8 cellular contexts compared by ENCODE assay signal in genomic region chr17:21287703-21288449, GRCh38. TPM values are rescaled to one million over a fixed set of nuclear protein-coding genes. Genes with fewer than 3 reads are reported as not detected.
DNase-seq lines count a peak whose midpoint lies in the region; ATAC-seq and TF ChIP-seq lines count a peak whose summit lies in the region.

No MANE protein-coding gene starts in this region.

- no peak overlapping the region for H3K4ac ChIP-seq in neuronal stem cell (ENCODE audit: low read length)

- H4K8ac ChIP-seq in neuronal stem cell (ENCODE audit: low read depth, low read length) = no peak overlapping the region

- peak overlapping the region; percentile 10 for H3K23ac ChIP-seq in neuronal stem cell (ENCODE audit: low read depth, low read length, poor library complexity)

- H3K4me2 ChIP-seq in OCI-LY3 (ENCODE audit: low read length) (peak overlapping the region; percentile 83), neuronal stem cell (ENCODE audit: insufficient read depth, low read length, poor library complexity, severe bottlenecking) (no peak overlapping the region)

- no peaks in the 10 kb centered on the region; the same call in 1 of the 2 replicates for H4K20me1 ChIP-seq in OCI-LY3 (ENCODE audit: insufficient read depth, low read length)

- peak overlapping the region; percentile 86 for H2AK5ac ChIP-seq in neuronal stem cell (ENCODE audit: low read depth, low read length)

- H3K4me3 ChIP-seq in OCI-LY3 (ENCODE audit: low read length) = peak overlapping the region; percentile 90
- no peak overlapping the region for H3K4me3 ChIP-seq in neuronal stem cell (ENCODE audit: low read length in 2 of 2)
- H3K4me3 ChIP-seq in subcutaneous abdominal adipose tissue (ENCODE audit: low read depth in 1 of 5, low read length in 5 of 5) = peak overlapping the region; percentile 94 to 99 (median 96)

- peaks cover 32% of the 10 kb centered on the region for H3K4me1 ChIP-seq in OCI-LY3 (ENCODE audit: low read length)
- H3K4me1 ChIP-seq in neuronal stem cell (ENCODE audit: control insufficient read depth in 2 of 2, insufficient read depth in 1 of 2, low read depth in 1 of 2, low read length in 2 of 2) = peaks cover 12 to 29% of the 10 kb centered on the region in 2 donors
- peaks cover 23 to 66% (median 62%) of the 10 kb centered on the region in 5 donors for H3K4me1 ChIP-seq in subcutaneous abdominal adipose tissue (ENCODE audit: control insufficient read depth in 5 of 5, insufficient read depth in 5 of 5, low read length in 5 of 5)

- WGBS in neuronal stem cell (ENCODE audit: extremely low coverage in 2 of 2, insufficient read length in 2 of 2, insufficient replicate concordance in 1 of 2), 2 donors = no CpG with 5 or more reads among the region's 18 CpGs

- no peak overlapping the region for H2BK15ac ChIP-seq in neuronal stem cell (ENCODE audit: low read length)

- no peak overlapping the region for H2AFZ ChIP-seq in OCI-LY3 (ENCODE audit: low read depth, low read length)
- H2AFZ ChIP-seq in neuronal stem cell (ENCODE audit: low read length) = no peak overlapping the region

- peak; percentile 98 for DNase-seq in activated T-cell treated with anti-CD3 and anti-CD28 coated beads for 4 hours
- no peak for DNase-seq in neuronal stem cell (ENCODE audit: low spot score)
- DNase-seq in NCI-H1092 treated with DMSO at 0.1 percent for 48 hours (lab: John Stamatoyannopoulos, UW) = no peak

- H2BK5ac ChIP-seq in neuronal stem cell (ENCODE audit: low read length) = no peak overlapping the region

- no peak overlapping the region for H2BK12ac ChIP-seq in neuronal stem cell (ENCODE audit: low read length)

- peaks cover 9% of the 10 kb centered on the region for H3K79me1 ChIP-seq in neuronal stem cell (ENCODE audit: low read depth, low read length)

- H3K9me3 ChIP-seq in OCI-LY3 (ENCODE audit: insufficient read depth, low read length) (no peaks in the 10 kb centered on the region), neuronal stem cell (replicated peaks in 1 of 2; ENCODE audit: control insufficient read depth in 2 of 2, insufficient read depth in 1 of 2, low read depth in 1 of 2, low read length in 2 of 2) (peaks cover 0 to 5% of the 10 kb centered on the region in 2 donors), subcutaneous abdominal adipose tissue (ENCODE audit: control insufficient read depth in 5 of 5, low read length in 5 of 5) (no peaks in the 10 kb centered on the region)

- H2BK120ac ChIP-seq in neuronal stem cell (ENCODE audit: low read depth, low read length) = no peak overlapping the region

- ATAC-seq in GM18511 (IDR thresholded peaks at IDR 0.05; ENCODE audit: unreplicated experiment) (peak; percentile 46), HG03097 (IDR thresholded peaks at IDR 0.05; ENCODE audit: low FRiP score, unreplicated experiment) (peak; percentile 46), esophagus mucosa (peak; percentile 76)

- H3K14ac ChIP-seq in neuronal stem cell (ENCODE audit: low read length) = no peak overlapping the region

- H3K18ac ChIP-seq in neuronal stem cell (ENCODE audit: low read length) = peak overlapping the region; percentile 25

- H3K27ac ChIP-seq in OCI-LY3 (ENCODE audit: low read length) = peak overlapping the region; percentile 93
- H3K27ac ChIP-seq in neuronal stem cell (replicated peaks; ENCODE audit: low read length) = no peak overlapping the region
- peak overlapping the region; percentile 100 for H3K27ac ChIP-seq in subcutaneous abdominal adipose tissue (ENCODE audit: low read depth, low read length)

- no peaks in the 10 kb centered on the region for H3K27me3 ChIP-seq in OCI-LY3 (ENCODE audit: low read depth, low read length)
- peaks cover 0 to 16% (median 12%) of the 10 kb centered on the region in 3 experiments for H3K27me3 ChIP-seq in neuronal stem cell (ENCODE audit: control insufficient read depth in 3 of 3, insufficient read depth in 3 of 3, low read depth in 1 of 3, low read length in 3 of 3)
- no peaks in the 10 kb centered on the region for H3K27me3 ChIP-seq in subcutaneous abdominal adipose tissue (ENCODE audit: control insufficient read depth in 5 of 5, insufficient read depth in 4 of 5, low read length in 5 of 5)

- peaks cover 46% of the 10 kb centered on the region for H3K79me2 ChIP-seq in OCI-LY3 (ENCODE audit: low read length)

- H3K9ac ChIP-seq in OCI-LY3 (ENCODE audit: low read length) (peak overlapping the region; percentile 57), neuronal stem cell (ENCODE audit: low read depth, low read length, poor library complexity) (peak overlapping the region; percentile 47), subcutaneous abdominal adipose tissue (ENCODE audit: low read length in 5 of 5) (peak overlapping the region; percentile 89 to 99 (median 95))

- no peak overlapping the region for H4K91ac ChIP-seq in neuronal stem cell (ENCODE audit: low read depth, low read length, poor library complexity)

- H3K36me3 ChIP-seq in OCI-LY3 (replicated peaks; ENCODE audit: low read depth, low read length) = no peaks in the 10 kb centered on the region
- H3K36me3 ChIP-seq in neuronal stem cell (replicated peaks in 1 of 2; ENCODE audit: control insufficient read depth in 2 of 2, insufficient read depth in 2 of 2, low read length in 2 of 2) = no peaks in the 10 kb centered on the region
- H3K36me3 ChIP-seq in subcutaneous abdominal adipose tissue (ENCODE audit: control insufficient read depth in 5 of 5, insufficient read depth in 5 of 5, low read length in 5 of 5) = peaks cover 0 to 14% (median 9%) of the 10 kb centered on the region in 5 donors

- no peak for TF ChIP-seq CTCF in OCI-LY3 (IDR thresholded peaks at IDR 0.05; ENCODE audit: low read depth, low read length)

RNA-seq across cellular contexts. Expression of gene MAP2K3, which starts 3.4 kb away (rescaled TPM):
- 41.3 TPM for total RNA-seq in esophagus mucosa
- polyA plus RNA-seq in neuronal stem cell (2013, experiment 1 of 2) = 10.2 TPM
- polyA plus RNA-seq in neuronal stem cell (2013, experiment 2 of 2) = 10.8 TPM

RNA-seq across cellular contexts. Expression of gene NATD1, which starts 34.7 kb away (rescaled TPM):
- 2.1 TPM for total RNA-seq in esophagus mucosa
- polyA plus RNA-seq in neuronal stem cell (2013, experiment 1 of 2) = 8.8 TPM
- 8.8 TPM for polyA plus RNA-seq in neuronal stem cell (2013, experiment 2 of 2)

Comparison
In these comparisons a context has a peak if more than half of its experiments do, and no peak if none do; other contexts are left out.
1. H3K4me3 ChIP-seq: peak in OCI-LY3 (single experiment) and subcutaneous abdominal adipose tissue (5 of 5); none in neuronal stem cell (0 of 2).
2. Peak in every context shown above with its lines, with median percentiles within 50 percentile points of each other: ATAC-seq and H3K9ac ChIP-seq.